Comparison of ENCODE assay signal across 11 cellular contexts in genomic region chr11:60872124-60872951, GRCh38. TPM values are rescaled to one million over a fixed set of nuclear protein-coding genes. Genes with fewer than 3 reads are reported as not detected.
DNase-seq lines count a peak whose midpoint lies in the region; ATAC-seq and TF ChIP-seq lines count a peak whose summit lies in the region.
"Had no signal": no experiment of that assay in that cellular context is flagged by ENCODE, and none has a peak within 500 bp of the region (broad histone marks: within the 10 kb centered on the region; RNA-seq: fewer than 3 reads in every experiment).

No MANE protein-coding gene starts in this region.

- peaks cover 67% of the 10 kb centered on the region for H3K4me1 Mint-ChIP-seq in activated CD8-positive, alpha-beta memory T cell treated with anti-CD3 and anti-CD28 coated beads, Interleukin-2, amount 10 ng/mL, durations not matched to agents 7 days and 5 days
- no peaks in the 10 kb centered on the region for H3K4me1 Mint-ChIP-seq in Caco-2 (ENCODE audit: low read depth, unreplicated experiment)

- no peak for DNase-seq in activated CD8-positive, alpha-beta memory T cell treated with anti-CD3 and anti-CD28 coated beads, Interleukin-2, amount 10 ng/mL, durations not matched to agents 7 days and 5 days
- no peak for DNase-seq in activated CD8-positive, alpha-beta memory T cell treated with anti-CD3 and anti-CD28 coated beads, Interleukin-2, amount 50 U/mL, for 4 hours
- peak in 6 of 7 donors; percentile 45 to 81 (median 68) for DNase-seq in adrenal gland
- DNase-seq in left lobe of liver (ENCODE audit: low spot score): peak; percentile 51
- peak; percentile 35 for DNase-seq in transverse colon
- DNase-seq in ecto neural progenitor cell (ENCODE audit: low spot score): no peak
- no peak for DNase-seq in Caco-2
- DNase-seq: stimulated activated CD4-positive, alpha-beta T cell treated with anti-CD3 and anti-CD28 coated beads, Interleukin-4, amount 100 ng/mL, for 1 hour had no signal

- H3K27me3 Mint-ChIP-seq in activated CD8-positive, alpha-beta memory T cell treated with anti-CD3 and anti-CD28 coated beads, Interleukin-2, amount 10 ng/mL, durations not matched to agents 7 days and 5 days: no peaks in the 10 kb centered on the region
- no peaks in the 10 kb centered on the region for H3K27me3 Mint-ChIP-seq in Caco-2 (ENCODE audit: insufficient read depth, unreplicated experiment)

- H3K27ac Mint-ChIP-seq in activated CD8-positive, alpha-beta memory T cell treated with anti-CD3 and anti-CD28 coated beads, Interleukin-2, amount 10 ng/mL, durations not matched to agents 7 days and 5 days: peak overlapping the region; percentile 80
- H3K27ac Mint-ChIP-seq in Caco-2 (ENCODE audit: unreplicated experiment): no peak overlapping the region

- intact Hi-C loops in adrenal gland (cut with DNase I) (no loop called here), transverse colon (cut with DNase I; ENCODE audit: low total_unique reads) (no loop called here), Caco-2 (cut with micrococcal nuclease; ENCODE audit: unreplicated experiment) (no loop called here)

- BruUV-seq in Caco-2 (replicated peaks; lab: Mats Ljungman, UMichigan): no TSS peak

- in situ Hi-C loops in transverse colon (cut with MboI; ENCODE audit: low pct_ligation_motif_present in 1 of 4, low pct_unique_long_range_greater_than_20kb in 1 of 4, low sequenced_read_pairs in 3 of 4): no loop called here

- CTCF ChIA-PET in activated CD8-positive, alpha-beta memory T cell treated with anti-CD3 and anti-CD28 coated beads, Interleukin-2, amount 10 ng/mL, durations not matched to agents 7 days and 5 days (lab: Charles Lee): interaction anchor here (0.9 to 8.0 kb wide), 13 partner anchors 9 to 103 kb away, joined by 3 to 67 read pairs (median 6); partner anchors contain the start of genes PRPF19 and PTGDR2
- CTCF ChIA-PET in Caco-2 (lab: Charles Lee): interaction anchor here (0.9 to 1.1 kb wide), 2 partner anchors 15 to 17 kb away, joined by 4 to 5 read pairs; no protein-coding TSS in a partner anchor

- POLR2A ChIA-PET in Caco-2 (lab: Charles Lee): no interaction called here

- H3K36me3 ChIP-seq in adrenal gland (replicated peaks in 1 of 2) (no peaks in the 10 kb centered on the region), transverse colon (no peaks in the 10 kb centered on the region), Caco-2 (ENCODE audit: control insufficient read depth, insufficient read depth, low read length) (no peaks in the 10 kb centered on the region)

- H3K4me3 ChIP-seq in adrenal gland (no peak overlapping the region), transverse colon (no peak overlapping the region), Caco-2 (ENCODE audit: low read depth, low read length) (no peak overlapping the region)

- ATAC-seq in activated CD8-positive, alpha-beta memory T cell treated with anti-CD3 and anti-CD28 coated beads, Interleukin-2, amount 10 ng/mL, durations not matched to agents 7 days and 5 days: no peak
- ATAC-seq in left lobe of liver (peak; percentile 85), HG03442 (IDR thresholded peaks at IDR 0.05; ENCODE audit: unreplicated experiment) (no peak)

- H3K9me3 Mint-ChIP-seq in activated CD8-positive, alpha-beta memory T cell treated with anti-CD3 and anti-CD28 coated beads, Interleukin-2, amount 10 ng/mL, durations not matched to agents 7 days and 5 days (ENCODE audit: low read depth): no peaks in the 10 kb centered on the region
- no peaks in the 10 kb centered on the region for H3K9me3 Mint-ChIP-seq in Caco-2 (ENCODE audit: unreplicated experiment)

- no peak for TF ChIP-seq POLR2A in adrenal gland (IDR thresholded peaks at IDR 0.05)
- TF ChIP-seq POLR2A in transverse colon (IDR thresholded peaks at IDR 0.05): no peak

- TF ChIP-seq CTCF in adrenal gland (IDR thresholded peaks at IDR 0.05): no peak
- no peak for TF ChIP-seq CTCF in transverse colon (IDR thresholded peaks at IDR 0.05)
- TF ChIP-seq CTCF in Caco-2 (IDR thresholded peaks at IDR 0.05; ENCODE audit: insufficient read depth in 1 of 2, low read depth in 1 of 2, low read length in 1 of 2, severe bottlenecking in 1 of 2, unreplicated experiment in 1 of 2): no peak

- WGBS in adrenal gland, 4 donors: 83 to 91% (median 88%) methylated on average over 2 to 6 of the region's 6 CpGs
- WGBS in transverse colon (ENCODE audit: low coverage in 1 of 2), 2 donors: 90% methylated on average over 6 of the region's 6 CpGs; no CpG with 5 or more reads in 1 of the 2 donors

- no peaks in the 10 kb centered on the region for H3K27me3 ChIP-seq in adrenal gland
- H3K27me3 ChIP-seq in transverse colon: no peaks in the 10 kb centered on the region
- no peaks in the 10 kb centered on the region for H3K27me3 ChIP-seq in Caco-2 (replicated peaks; ENCODE audit: control insufficient read depth, insufficient read depth, low read length)

- peak overlapping the region in 2 of 5 donors; percentile 30 to 40 for H3K27ac ChIP-seq in adrenal gland
- H3K27ac ChIP-seq in transverse colon: peak overlapping the region; percentile 29 to 57 (median 50)

- TF ChIP-seq EP300 in transverse colon (IDR thresholded peaks at IDR 0.05; ENCODE audit: low read depth): no peak

- H3K4me1 ChIP-seq in adrenal gland (replicated peaks in 1 of 2): peaks cover 0 to 22% of the 10 kb centered on the region in 2 donors
- H3K4me1 ChIP-seq in transverse colon: peaks cover 0 to 4% (median 0%) of the 10 kb centered on the region in 4 donors
- H3K4me1 ChIP-seq in Caco-2: no peaks in the 10 kb centered on the region

- H3K4me3 Mint-ChIP-seq in activated CD8-positive, alpha-beta memory T cell treated with anti-CD3 and anti-CD28 coated beads, Interleukin-2, amount 10 ng/mL, durations not matched to agents 7 days and 5 days: no peak overlapping the region
- H3K4me3 Mint-ChIP-seq in Caco-2 (ENCODE audit: unreplicated experiment): no peak overlapping the region

- no peaks in the 10 kb centered on the region for H3K36me3 Mint-ChIP-seq in activated CD8-positive, alpha-beta memory T cell treated with anti-CD3 and anti-CD28 coated beads, Interleukin-2, amount 10 ng/mL, durations not matched to agents 7 days and 5 days
- no peaks in the 10 kb centered on the region for H3K36me3 Mint-ChIP-seq in Caco-2 (ENCODE audit: insufficient read depth, unreplicated experiment)

- no peaks in the 10 kb centered on the region for H3K9me3 ChIP-seq in adrenal gland (replicated peaks in 1 of 3)
- no peaks in the 10 kb centered on the region for H3K9me3 ChIP-seq in transverse colon
- no peaks in the 10 kb centered on the region for H3K9me3 ChIP-seq in Caco-2

RNA-seq across cellular contexts. Expression of gene ZP1, which starts 5.0 kb away (rescaled TPM):
- not detected for total RNA-seq in activated CD8-positive, alpha-beta memory T cell treated with anti-CD3 and anti-CD28 coated beads, Interleukin-2, amount 10 ng/mL, durations not matched to agents 7 days and 5 days
- total RNA-seq in adrenal gland: 1 to 10 TPM in 2 of 8 donors, under 1 TPM in 4, not detected in 2; 0.25 to 1.5 (median 0.71) TPM
- 1 to 10 TPM in 1 of 3 donors, under 1 TPM in 2; 0.24 to 1.4 (median 0.48) TPM for polyA plus RNA-seq in adrenal gland
- not detected for total RNA-seq in left lobe of liver
- not detected for total RNA-seq in transverse colon
- total RNA-seq in Caco-2 (2022): not detected in 2 replicates
- total RNA-seq: endothelial cell of umbilical vein, H1 had no signal
- polyA plus RNA-seq: endothelial cell of umbilical vein, H1 had no signal

RNA-seq across cellular contexts. Expression of gene PTGDR2, which starts 16.6 kb away (rescaled TPM):
- total RNA-seq in activated CD8-positive, alpha-beta memory T cell treated with anti-CD3 and anti-CD28 coated beads, Interleukin-2, amount 10 ng/mL, durations not matched to agents 7 days and 5 days: 1 to 10 TPM; 1.1 to 3.7 TPM
- under 1 TPM in 2 of 8 donors, not detected in 6; 0.18 to 0.27 TPM for total RNA-seq in adrenal gland
- under 1 TPM in 2 of 3 donors, not detected in 1; 0.17 to 0.24 TPM for polyA plus RNA-seq in adrenal gland
- total RNA-seq in left lobe of liver: 0.18 TPM
- 10 to 100 TPM in 1 of 4 donors, 1 to 10 TPM in 2, not detected in 1; 3.5 to 36.6 (median 4.5) TPM for total RNA-seq in transverse colon
- 0.09 and 0.19 TPM in 2 replicates for total RNA-seq in Caco-2 (2022)
- total RNA-seq: H1 had no signal
- polyA plus RNA-seq: endothelial cell of umbilical vein had no signal

RNA-seq across cellular contexts. Expression of gene CCDC86, which starts 30.4 kb away (rescaled TPM):
- total RNA-seq in activated CD8-positive, alpha-beta memory T cell treated with anti-CD3 and anti-CD28 coated beads, Interleukin-2, amount 10 ng/mL, durations not matched to agents 7 days and 5 days: 10 to 100 TPM; 26.5 to 40.8 TPM
- total RNA-seq in adrenal gland: 10 to 100 TPM; 25.1 to 52.4 (median 30.7) TPM
- polyA plus RNA-seq in adrenal gland: 10 to 100 TPM; 14.7 to 50.9 (median 22.6) TPM
- 4.7 TPM for total RNA-seq in left lobe of liver
- total RNA-seq in transverse colon: 1 to 10 TPM; 1.9 to 9.1 (median 5.5) TPM
- 55.9 and 63.8 TPM in 2 replicates for total RNA-seq in Caco-2 (2022)

RNA-seq across cellular contexts. Expression of gene PRPF19, which starts 34.0 kb away (rescaled TPM):
- total RNA-seq in activated CD8-positive, alpha-beta memory T cell treated with anti-CD3 and anti-CD28 coated beads, Interleukin-2, amount 10 ng/mL, durations not matched to agents 7 days and 5 days: 100 to 1,000 TPM; 125 to 144 TPM
- total RNA-seq in adrenal gland (100 to 1,000 TPM in 3 of 8 donors, 10 to 100 TPM in 5; 81.5 to 129 (median 98.2) TPM), left lobe of liver (44.9 TPM), transverse colon (10 to 100 TPM; 15.5 to 70.3 (median 42.8) TPM), Caco-2 (2022) (180 and 183 TPM in 2 replicates)
- polyA plus RNA-seq in adrenal gland: 100 to 1,000 TPM; 101 to 107 (median 103) TPM

RNA-seq across cellular contexts. Expression of gene TMEM109, which starts 41.6 kb away (rescaled TPM):
- total RNA-seq in activated CD8-positive, alpha-beta memory T cell treated with anti-CD3 and anti-CD28 coated beads, Interleukin-2, amount 10 ng/mL, durations not matched to agents 7 days and 5 days: 100 to 1,000 TPM; 106 to 121 TPM
- total RNA-seq in adrenal gland (100 to 1,000 TPM in 3 of 8 donors, 10 to 100 TPM in 5; 59.7 to 115 (median 91.5) TPM), left lobe of liver (36.9 TPM), transverse colon (10 to 100 TPM; 35.2 to 47.2 (median 45.1) TPM), Caco-2 (2022) (82.3 and 91.9 TPM in 2 replicates)
- 10 to 100 TPM; 38.0 to 66.3 (median 65.0) TPM for polyA plus RNA-seq in adrenal gland

Comparison
In these comparisons a context has a peak if more than half of its experiments do, and no peak if none do; other contexts are left out.
1. DNase-seq: peak in adrenal gland (6 of 7), left lobe of liver (single experiment) and transverse colon (single experiment); none in activated CD8-positive, alpha-beta memory T cell treated with anti-CD3 and anti-CD28 coated beads, Interleukin-2, amount 10 ng/mL, durations not matched to agents 7 days and 5 days (single experiment), activated CD8-positive, alpha-beta memory T cell treated with anti-CD3 and anti-CD28 coated beads, Interleukin-2, amount 50 U/mL, for 4 hours (single experiment), ecto neural progenitor cell (single experiment) and Caco-2 (0 of 2).